In the genomic region with DNA sequence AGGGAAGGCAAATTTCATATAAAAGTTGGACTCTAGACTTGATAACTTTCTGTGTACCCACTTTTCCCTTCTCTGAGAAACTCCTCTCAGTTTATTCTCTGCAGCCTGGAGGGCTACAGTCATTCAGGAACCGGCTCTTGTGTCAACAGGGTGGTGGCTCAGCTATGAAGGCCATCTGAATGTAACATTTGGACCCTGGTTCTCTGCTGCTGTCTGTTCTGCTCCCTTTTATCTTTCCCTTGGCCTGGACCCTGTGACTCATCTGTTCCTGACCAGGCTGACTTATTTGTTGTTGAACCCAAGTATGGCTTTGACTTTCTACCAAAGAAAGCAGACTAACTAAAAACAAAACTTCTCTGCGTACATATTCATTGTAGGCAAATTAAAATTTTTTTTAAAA, we compare ENCODE assay signal across 1 cellular context.
TF ChIP-seq lines count a peak whose summit lies in the region.

No MANE protein-coding gene starts in this region.

TF ChIP-seq in HepG2, 621 proteins besides CTCF, POLR2A, EP300 and RAD21 (continued from another document and continues in another):
- TF ChIP-seq, protein P1, sequence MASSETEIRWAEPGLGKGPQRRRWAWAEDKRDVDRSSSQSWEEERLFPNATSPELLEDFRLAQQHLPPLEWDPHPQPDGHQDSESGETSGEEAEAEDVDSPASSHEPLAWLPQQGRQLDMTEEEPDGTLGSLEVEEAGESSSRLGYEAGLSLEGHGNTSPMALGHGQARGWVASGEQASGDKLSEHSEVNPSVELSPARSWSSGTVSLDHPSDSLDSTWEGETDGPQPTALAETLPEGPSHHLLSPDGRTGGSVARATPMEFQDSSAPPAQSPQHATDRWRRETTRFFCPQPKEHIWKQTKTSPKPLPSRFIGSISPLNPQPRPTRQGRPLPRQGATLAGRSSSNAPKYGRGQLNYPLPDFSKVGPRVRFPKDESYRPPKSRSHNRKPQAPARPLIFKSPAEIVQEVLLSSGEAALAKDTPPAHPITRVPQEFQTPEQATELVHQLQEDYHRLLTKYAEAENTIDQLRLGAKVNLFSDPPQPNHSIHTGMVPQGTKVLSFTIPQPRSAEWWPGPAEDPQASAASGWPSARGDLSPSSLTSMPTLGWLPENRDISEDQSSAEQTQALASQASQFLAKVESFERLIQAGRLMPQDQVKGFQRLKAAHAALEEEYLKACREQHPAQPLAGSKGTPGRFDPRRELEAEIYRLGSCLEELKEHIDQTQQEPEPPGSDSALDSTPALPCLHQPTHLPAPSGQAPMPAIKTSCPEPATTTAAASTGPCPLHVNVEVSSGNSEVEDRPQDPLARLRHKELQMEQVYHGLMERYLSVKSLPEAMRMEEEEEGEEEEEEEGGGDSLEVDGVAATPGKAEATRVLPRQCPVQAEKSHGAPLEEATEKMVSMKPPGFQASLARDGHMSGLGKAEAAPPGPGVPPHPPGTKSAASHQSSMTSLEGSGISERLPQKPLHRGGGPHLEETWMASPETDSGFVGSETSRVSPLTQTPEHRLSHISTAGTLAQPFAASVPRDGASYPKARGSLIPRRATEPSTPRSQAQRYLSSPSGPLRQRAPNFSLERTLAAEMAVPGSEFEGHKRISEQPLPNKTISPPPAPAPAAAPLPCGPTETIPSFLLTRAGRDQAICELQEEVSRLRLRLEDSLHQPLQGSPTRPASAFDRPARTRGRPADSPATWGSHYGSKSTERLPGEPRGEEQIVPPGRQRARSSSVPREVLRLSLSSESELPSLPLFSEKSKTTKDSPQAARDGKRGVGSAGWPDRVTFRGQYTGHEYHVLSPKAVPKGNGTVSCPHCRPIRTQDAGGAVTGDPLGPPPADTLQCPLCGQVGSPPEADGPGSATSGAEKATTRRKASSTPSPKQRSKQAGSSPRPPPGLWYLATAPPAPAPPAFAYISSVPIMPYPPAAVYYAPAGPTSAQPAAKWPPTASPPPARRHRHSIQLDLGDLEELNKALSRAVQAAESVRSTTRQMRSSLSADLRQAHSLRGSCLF (CRISPR knock-in tag; IDR thresholded peaks at IDR 0.05; ENCODE audit: borderline replicate concordance): no peak
- peak; percentile 79 for TF ChIP-seq CREM (IDR thresholded peaks at IDR 0.05)
- TF ChIP-seq CREM (CRISPR knock-in tag; IDR thresholded peaks at IDR 0.05): no peak
- TF ChIP-seq, protein P2, sequence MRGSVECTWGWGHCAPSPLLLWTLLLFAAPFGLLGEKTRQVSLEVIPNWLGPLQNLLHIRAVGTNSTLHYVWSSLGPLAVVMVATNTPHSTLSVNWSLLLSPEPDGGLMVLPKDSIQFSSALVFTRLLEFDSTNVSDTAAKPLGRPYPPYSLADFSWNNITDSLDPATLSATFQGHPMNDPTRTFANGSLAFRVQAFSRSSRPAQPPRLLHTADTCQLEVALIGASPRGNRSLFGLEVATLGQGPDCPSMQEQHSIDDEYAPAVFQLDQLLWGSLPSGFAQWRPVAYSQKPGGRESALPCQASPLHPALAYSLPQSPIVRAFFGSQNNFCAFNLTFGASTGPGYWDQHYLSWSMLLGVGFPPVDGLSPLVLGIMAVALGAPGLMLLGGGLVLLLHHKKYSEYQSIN (CRISPR knock-in tag; IDR thresholded peaks at IDR 0.05; ENCODE audit: borderline replicate concordance): no peak
- no peak for TF ChIP-seq BRCA1 (CRISPR knock-in tag; IDR thresholded peaks at IDR 0.05)
- TF ChIP-seq YEATS2 (CRISPR knock-in tag; IDR thresholded peaks at IDR 0.05; ENCODE audit: borderline replicate concordance): peak; percentile 47; the same call in 1 of the 2 replicates
- TF ChIP-seq, protein P3, sequence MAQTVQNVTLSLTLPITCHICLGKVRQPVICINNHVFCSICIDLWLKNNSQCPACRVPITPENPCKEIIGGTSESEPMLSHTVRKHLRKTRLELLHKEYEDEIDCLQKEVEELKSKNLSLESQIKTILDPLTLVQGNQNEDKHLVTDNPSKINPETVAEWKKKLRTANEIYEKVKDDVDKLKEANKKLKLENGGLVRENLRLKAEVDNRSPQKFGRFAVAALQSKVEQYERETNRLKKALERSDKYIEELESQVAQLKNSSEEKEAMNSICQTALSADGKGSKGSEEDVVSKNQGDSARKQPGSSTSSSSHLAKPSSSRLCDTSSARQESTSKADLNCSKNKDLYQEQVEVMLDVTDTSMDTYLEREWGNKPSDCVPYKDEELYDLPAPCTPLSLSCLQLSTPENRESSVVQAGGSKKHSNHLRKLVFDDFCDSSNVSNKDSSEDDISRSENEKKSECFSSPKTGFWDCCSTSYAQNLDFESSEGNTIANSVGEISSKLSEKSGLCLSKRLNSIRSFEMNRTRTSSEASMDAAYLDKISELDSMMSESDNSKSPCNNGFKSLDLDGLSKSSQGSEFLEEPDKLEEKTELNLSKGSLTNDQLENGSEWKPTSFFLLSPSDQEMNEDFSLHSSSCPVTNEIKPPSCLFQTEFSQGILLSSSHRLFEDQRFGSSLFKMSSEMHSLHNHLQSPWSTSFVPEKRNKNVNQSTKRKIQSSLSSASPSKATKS (CRISPR knock-in tag; IDR thresholded peaks at IDR 0.05): no peak
- TF ChIP-seq JUNB (CRISPR knock-in tag; IDR thresholded peaks at IDR 0.05; ENCODE audit: borderline replicate concordance): peak; percentile 93
- TF ChIP-seq IRX3 (CRISPR knock-in tag; IDR thresholded peaks at IDR 0.05; ENCODE audit: borderline replicate concordance, low read depth): no peak
- TF ChIP-seq JUN (CRISPR knock-in tag; IDR thresholded peaks at IDR 0.05): peak; percentile 88
- no peak for TF ChIP-seq HOXD1 (CRISPR knock-in tag; IDR thresholded peaks at IDR 0.05)
- TF ChIP-seq FOXA3 (CRISPR knock-in tag; IDR thresholded peaks at IDR 0.05): peak; percentile 99
- TF ChIP-seq ZNF253 (CRISPR knock-in tag; IDR thresholded peaks at IDR 0.05; ENCODE audit: borderline replicate concordance): no peak
- TF ChIP-seq, protein P4, sequence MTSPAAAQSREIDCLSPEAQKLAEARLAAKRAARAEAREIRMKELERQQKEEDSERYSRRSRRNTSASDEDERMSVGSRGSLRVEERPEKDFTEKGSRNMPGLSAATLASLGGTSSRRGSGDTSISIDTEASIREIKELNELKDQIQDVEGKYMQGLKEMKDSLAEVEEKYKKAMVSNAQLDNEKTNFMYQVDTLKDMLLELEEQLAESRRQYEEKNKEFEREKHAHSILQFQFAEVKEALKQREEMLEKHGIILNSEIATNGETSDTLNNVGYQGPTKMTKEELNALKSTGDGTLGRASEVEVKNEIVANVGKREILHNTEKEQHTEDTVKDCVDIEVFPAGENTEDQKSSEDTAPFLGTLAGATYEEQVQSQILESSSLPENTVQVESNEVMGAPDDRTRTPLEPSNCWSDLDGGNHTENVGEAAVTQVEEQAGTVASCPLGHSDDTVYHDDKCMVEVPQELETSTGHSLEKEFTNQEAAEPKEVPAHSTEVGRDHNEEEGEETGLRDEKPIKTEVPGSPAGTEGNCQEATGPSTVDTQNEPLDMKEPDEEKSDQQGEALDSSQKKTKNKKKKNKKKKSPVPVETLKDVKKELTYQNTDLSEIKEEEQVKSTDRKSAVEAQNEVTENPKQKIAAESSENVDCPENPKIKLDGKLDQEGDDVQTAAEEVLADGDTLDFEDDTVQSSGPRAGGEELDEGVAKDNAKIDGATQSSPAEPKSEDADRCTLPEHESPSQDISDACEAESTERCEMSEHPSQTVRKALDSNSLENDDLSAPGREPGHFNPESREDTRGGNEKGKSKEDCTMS (CRISPR knock-in tag; conservative IDR thresholded peaks at IDR 0.05): no peak
- TF ChIP-seq, protein P5, sequence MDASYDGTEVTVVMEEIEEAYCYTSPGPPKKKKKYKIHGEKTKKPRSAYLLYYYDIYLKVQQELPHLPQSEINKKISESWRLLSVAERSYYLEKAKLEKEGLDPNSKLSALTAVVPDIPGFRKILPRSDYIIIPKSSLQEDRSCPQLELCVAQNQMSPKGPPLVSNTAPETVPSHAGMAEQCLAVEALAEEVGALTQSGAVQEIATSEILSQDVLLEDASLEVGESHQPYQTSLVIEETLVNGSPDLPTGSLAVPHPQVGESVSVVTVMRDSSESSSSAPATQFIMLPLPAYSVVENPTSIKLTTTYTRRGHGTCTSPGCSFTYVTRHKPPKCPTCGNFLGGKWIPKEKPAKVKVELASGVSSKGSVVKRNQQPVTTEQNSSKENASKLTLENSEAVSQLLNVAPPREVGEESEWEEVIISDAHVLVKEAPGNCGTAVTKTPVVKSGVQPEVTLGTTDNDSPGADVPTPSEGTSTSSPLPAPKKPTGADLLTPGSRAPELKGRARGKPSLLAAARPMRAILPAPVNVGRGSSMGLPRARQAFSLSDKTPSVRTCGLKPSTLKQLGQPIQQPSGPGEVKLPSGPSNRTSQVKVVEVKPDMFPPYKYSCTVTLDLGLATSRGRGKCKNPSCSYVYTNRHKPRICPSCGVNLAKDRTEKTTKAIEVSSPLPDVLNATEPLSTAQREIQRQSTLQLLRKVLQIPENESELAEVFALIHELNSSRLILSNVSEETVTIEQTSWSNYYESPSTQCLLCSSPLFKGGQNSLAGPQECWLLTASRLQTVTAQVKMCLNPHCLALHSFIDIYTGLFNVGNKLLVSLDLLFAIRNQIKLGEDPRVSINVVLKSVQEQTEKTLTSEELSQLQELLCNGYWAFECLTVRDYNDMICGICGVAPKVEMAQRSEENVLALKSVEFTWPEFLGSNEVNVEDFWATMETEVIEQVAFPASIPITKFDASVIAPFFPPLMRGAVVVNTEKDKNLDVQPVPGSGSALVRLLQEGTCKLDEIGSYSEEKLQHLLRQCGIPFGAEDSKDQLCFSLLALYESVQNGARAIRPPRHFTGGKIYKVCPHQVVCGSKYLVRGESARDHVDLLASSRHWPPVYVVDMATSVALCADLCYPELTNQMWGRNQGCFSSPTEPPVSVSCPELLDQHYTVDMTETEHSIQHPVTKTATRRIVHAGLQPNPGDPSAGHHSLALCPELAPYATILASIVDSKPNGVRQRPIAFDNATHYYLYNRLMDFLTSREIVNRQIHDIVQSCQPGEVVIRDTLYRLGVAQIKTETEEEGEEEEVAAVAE (CRISPR knock-in tag; IDR thresholded peaks at IDR 0.05; ENCODE audit: borderline replicate concordance): no peak
- TF ChIP-seq, protein P6, sequence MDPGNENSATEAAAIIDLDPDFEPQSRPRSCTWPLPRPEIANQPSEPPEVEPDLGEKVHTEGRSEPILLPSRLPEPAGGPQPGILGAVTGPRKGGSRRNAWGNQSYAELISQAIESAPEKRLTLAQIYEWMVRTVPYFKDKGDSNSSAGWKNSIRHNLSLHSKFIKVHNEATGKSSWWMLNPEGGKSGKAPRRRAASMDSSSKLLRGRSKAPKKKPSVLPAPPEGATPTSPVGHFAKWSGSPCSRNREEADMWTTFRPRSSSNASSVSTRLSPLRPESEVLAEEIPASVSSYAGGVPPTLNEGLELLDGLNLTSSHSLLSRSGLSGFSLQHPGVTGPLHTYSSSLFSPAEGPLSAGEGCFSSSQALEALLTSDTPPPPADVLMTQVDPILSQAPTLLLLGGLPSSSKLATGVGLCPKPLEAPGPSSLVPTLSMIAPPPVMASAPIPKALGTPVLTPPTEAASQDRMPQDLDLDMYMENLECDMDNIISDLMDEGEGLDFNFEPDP (CRISPR knock-in tag; conservative IDR thresholded peaks at IDR 0.05): no peak
- no peak for TF ChIP-seq TARDBP (CRISPR knock-in tag; IDR thresholded peaks at IDR 0.05)
- no peak for TF ChIP-seq ZNF605 (CRISPR knock-in tag; IDR thresholded peaks at IDR 0.05)
- TF ChIP-seq SRF (IDR thresholded peaks at IDR 0.05; ENCODE audit: low read depth, low read length): no peak
- no peak for TF ChIP-seq KLF6 (CRISPR knock-in tag; IDR thresholded peaks at IDR 0.05)
- no peak for TF ChIP-seq NONO (IDR thresholded peaks at IDR 0.05)
- TF ChIP-seq NONO (CRISPR knock-in tag; conservative IDR thresholded peaks at IDR 0.05): no peak
- no peak for TF ChIP-seq ZBTB21 (CRISPR knock-in tag; IDR thresholded peaks at IDR 0.05)
- TF ChIP-seq HDAC1 (CRISPR knock-in tag; IDR thresholded peaks at IDR 0.05): peak; percentile 80
- no peak for TF ChIP-seq RFX1 (IDR thresholded peaks at IDR 0.05)
- TF ChIP-seq RORA (CRISPR knock-in tag; IDR thresholded peaks at IDR 0.05): no peak
- peak; percentile 88 for TF ChIP-seq ZBTB7B (CRISPR knock-in tag; IDR thresholded peaks at IDR 0.05)
- no peak for TF ChIP-seq SNAPC2 (CRISPR knock-in tag; IDR thresholded peaks at IDR 0.05)
- TF ChIP-seq RARG (CRISPR knock-in tag; IDR thresholded peaks at IDR 0.05; ENCODE audit: low read depth): no peak
- peak; percentile 71 for TF ChIP-seq ZNF317 (CRISPR knock-in tag; IDR thresholded peaks at IDR 0.05)
- TF ChIP-seq, protein P7, sequence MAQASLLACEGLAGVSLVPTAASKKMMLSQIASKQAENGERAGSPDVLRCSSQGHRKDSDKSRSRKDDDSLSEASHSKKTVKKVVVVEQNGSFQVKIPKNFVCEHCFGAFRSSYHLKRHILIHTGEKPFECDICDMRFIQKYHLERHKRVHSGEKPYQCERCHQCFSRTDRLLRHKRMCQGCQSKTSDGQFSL (CRISPR knock-in tag; IDR thresholded peaks at IDR 0.05): no peak
- TF ChIP-seq, protein P8, sequence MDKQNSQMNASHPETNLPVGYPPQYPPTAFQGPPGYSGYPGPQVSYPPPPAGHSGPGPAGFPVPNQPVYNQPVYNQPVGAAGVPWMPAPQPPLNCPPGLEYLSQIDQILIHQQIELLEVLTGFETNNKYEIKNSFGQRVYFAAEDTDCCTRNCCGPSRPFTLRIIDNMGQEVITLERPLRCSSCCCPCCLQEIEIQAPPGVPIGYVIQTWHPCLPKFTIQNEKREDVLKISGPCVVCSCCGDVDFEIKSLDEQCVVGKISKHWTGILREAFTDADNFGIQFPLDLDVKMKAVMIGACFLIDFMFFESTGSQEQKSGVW (CRISPR knock-in tag; IDR thresholded peaks at IDR 0.05; ENCODE audit: borderline replicate concordance): no peak
- 0 out of 2 replicates have a peak, but pooled peaks have one; percentile 43 for TF ChIP-seq KMT2B (CRISPR knock-in tag; IDR thresholded peaks at IDR 0.05)
- TF ChIP-seq ZNF788 (CRISPR knock-in tag; IDR thresholded peaks at IDR 0.05; ENCODE audit: borderline replicate concordance): peak; percentile 52; the same call in 1 of the 2 replicates
- TF ChIP-seq ZNF567 (CRISPR knock-in tag; IDR thresholded peaks at IDR 0.05; ENCODE audit: borderline replicate concordance): no peak
- TF ChIP-seq ZNF703 (CRISPR knock-in tag; IDR thresholded peaks at IDR 0.05; ENCODE audit: borderline replicate concordance): no peak
- TF ChIP-seq, protein P9, sequence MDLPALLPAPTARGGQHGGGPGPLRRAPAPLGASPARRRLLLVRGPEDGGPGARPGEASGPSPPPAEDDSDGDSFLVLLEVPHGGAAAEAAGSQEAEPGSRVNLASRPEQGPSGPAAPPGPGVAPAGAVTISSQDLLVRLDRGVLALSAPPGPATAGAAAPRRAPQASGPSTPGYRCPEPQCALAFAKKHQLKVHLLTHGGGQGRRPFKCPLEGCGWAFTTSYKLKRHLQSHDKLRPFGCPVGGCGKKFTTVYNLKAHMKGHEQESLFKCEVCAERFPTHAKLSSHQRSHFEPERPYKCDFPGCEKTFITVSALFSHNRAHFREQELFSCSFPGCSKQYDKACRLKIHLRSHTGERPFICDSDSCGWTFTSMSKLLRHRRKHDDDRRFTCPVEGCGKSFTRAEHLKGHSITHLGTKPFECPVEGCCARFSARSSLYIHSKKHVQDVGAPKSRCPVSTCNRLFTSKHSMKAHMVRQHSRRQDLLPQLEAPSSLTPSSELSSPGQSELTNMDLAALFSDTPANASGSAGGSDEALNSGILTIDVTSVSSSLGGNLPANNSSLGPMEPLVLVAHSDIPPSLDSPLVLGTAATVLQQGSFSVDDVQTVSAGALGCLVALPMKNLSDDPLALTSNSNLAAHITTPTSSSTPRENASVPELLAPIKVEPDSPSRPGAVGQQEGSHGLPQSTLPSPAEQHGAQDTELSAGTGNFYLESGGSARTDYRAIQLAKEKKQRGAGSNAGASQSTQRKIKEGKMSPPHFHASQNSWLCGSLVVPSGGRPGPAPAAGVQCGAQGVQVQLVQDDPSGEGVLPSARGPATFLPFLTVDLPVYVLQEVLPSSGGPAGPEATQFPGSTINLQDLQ (CRISPR knock-in tag; IDR thresholded peaks at IDR 0.05): no peak
- no peak for TF ChIP-seq ZZZ3 (CRISPR knock-in tag; IDR thresholded peaks at IDR 0.05; ENCODE audit: borderline replicate concordance)
- no peak for TF ChIP-seq ZNF598 (CRISPR knock-in tag; IDR thresholded peaks at IDR 0.05; ENCODE audit: borderline replicate concordance)
- TF ChIP-seq SAP130 (CRISPR knock-in tag; IDR thresholded peaks at IDR 0.05; ENCODE audit: low read depth): peak; percentile 79
- TF ChIP-seq ZNF782 (CRISPR knock-in tag; IDR thresholded peaks at IDR 0.05; ENCODE audit: borderline replicate concordance): no peak
